16 cellular contexts compared by ENCODE assay signal in genomic region chr2:66851449-66851872, GRCh38.
DNase-seq lines count a peak whose midpoint lies in the region; ATAC-seq and TF ChIP-seq lines count a peak whose summit lies in the region.
"Had no signal": no experiment of that assay in that cellular context is flagged by ENCODE, and none has a peak within 500 bp of the region (broad histone marks: within the 10 kb centered on the region; RNA-seq: fewer than 3 reads in every experiment).

No MANE protein-coding gene starts in this region.

- no peaks in the 10 kb centered on the region for H3K4me1 ChIP-seq in RWPE2 (ENCODE audit: insufficient read depth, poor library complexity, severe bottlenecking)

- CTCF ChIA-PET in BJ (lab: Yijun Ruan, JAX), result no interaction called here
- CTCF ChIA-PET in activated naive CD4-positive, alpha-beta T cell treated with anti-CD3 and anti-CD28 coated beads, Interleukin-2, amount 10 ng/mL, durations not matched to agents 7 days and 5 days (lab: Charles Lee), result no interaction called here

- no peaks in the 10 kb centered on the region for H3K36me3 Mint-ChIP-seq in activated naive CD4-positive, alpha-beta T cell treated with anti-CD3 and anti-CD28 coated beads, Interleukin-2, amount 10 ng/mL, durations not matched to agents 7 days and 5 days
- H3K36me3 Mint-ChIP-seq: WTC11 had no signal

- DNase-seq in BJ (ENCODE audit: low read depth) (peak; percentile 85), RWPE2 (ENCODE audit: low spot score) (no peak), fibroblast of pulmonary artery (ENCODE audit: low read depth) (peak; percentile 72), skeletal muscle cell (ENCODE audit: low read depth) (peak; percentile 98), SIG-M5 treated with dmso at 0.1 percent for 504 hours (lab: John Stamatoyannopoulos, UW; ENCODE audit: unreplicated experiment) (no peak), ureter (ENCODE audit: low spot score) (no peak)
- no peak for DNase-seq in activated naive CD4-positive, alpha-beta T cell treated with anti-CD3 and anti-CD28 coated beads, Interleukin-2, amount 10 ng/mL, durations not matched to agents 7 days and 5 days
- DNase-seq: activated naive CD4-positive, alpha-beta T cell treated with anti-CD3 and anti-CD28 coated beads, Interleukin-2, amount 50 U/mL, for 16 hours; CD4-positive, alpha-beta T cell; esophagus squamous epithelium; MV-4-11; OCI-M1 had no signal

- H3K27me3 ChIP-seq in BJ (ENCODE audit: control insufficient read depth, insufficient read depth, low read length), result no peaks in the 10 kb centered on the region
- no peaks in the 10 kb centered on the region for H3K27me3 ChIP-seq in RWPE2 (ENCODE audit: insufficient read depth, poor library complexity, severe bottlenecking)
- H3K27me3 ChIP-seq: esophagus squamous epithelium had no signal

- ATAC-seq in RWPE2 (ENCODE audit: low read depth) (peak; percentile 59), GM19328 (IDR thresholded peaks at IDR 0.05; ENCODE audit: unreplicated experiment) (no peak)
- ATAC-seq: HCT116, WTC11 had no signal

- H3K4me3 ChIP-seq in BJ (ENCODE audit: low read depth, low read length) (no peak overlapping the region), RWPE2 (ENCODE audit: severe bottlenecking) (no peak overlapping the region), fibroblast of pulmonary artery (replicated peaks; ENCODE audit: low read depth, low read length) (no peak overlapping the region), skeletal muscle cell (ENCODE audit: low read depth, low read length) (no peak overlapping the region)
- H3K4me3 ChIP-seq: esophagus squamous epithelium had no signal

- no peak overlapping the region for H3K27ac ChIP-seq in RWPE2 (ENCODE audit: poor library complexity, severe bottlenecking)

- no peak overlapping the region for H3K27ac Mint-ChIP-seq in activated naive CD4-positive, alpha-beta T cell treated with anti-CD3 and anti-CD28 coated beads, Interleukin-2, amount 10 ng/mL, durations not matched to agents 7 days and 5 days
- H3K27ac Mint-ChIP-seq: CD4-positive, alpha-beta T cell; progenitor cell of endocrine pancreas; WTC11 had no signal

- no peaks in the 10 kb centered on the region for H3K4me1 Mint-ChIP-seq in activated naive CD4-positive, alpha-beta T cell treated with anti-CD3 and anti-CD28 coated beads, Interleukin-2, amount 10 ng/mL, durations not matched to agents 7 days and 5 days

- H3K27me3 Mint-ChIP-seq in activated naive CD4-positive, alpha-beta T cell treated with anti-CD3 and anti-CD28 coated beads, Interleukin-2, amount 10 ng/mL, durations not matched to agents 7 days and 5 days, result no peaks in the 10 kb centered on the region
- H3K27me3 Mint-ChIP-seq: CD4-positive, alpha-beta T cell; progenitor cell of endocrine pancreas had no signal

- no peak for TF ChIP-seq CTCF in BJ (IDR thresholded peaks at IDR 0.05; ENCODE audit: insufficient read depth, low read depth, low read length)
- no peak for TF ChIP-seq CTCF in RWPE2 (IDR thresholded peaks at IDR 0.05; ENCODE audit: poor library complexity, severe bottlenecking)
- TF ChIP-seq CTCF in fibroblast of pulmonary artery (IDR thresholded peaks at IDR 0.05; ENCODE audit: low read length, missing control alignments), result no peak

- peaks cover 2% of the 10 kb centered on the region for H3K9me3 Mint-ChIP-seq in activated naive CD4-positive, alpha-beta T cell treated with anti-CD3 and anti-CD28 coated beads, Interleukin-2, amount 10 ng/mL, durations not matched to agents 7 days and 5 days
- H3K9me3 Mint-ChIP-seq: WTC11 had no signal

- no peaks in the 10 kb centered on the region for H3K36me3 ChIP-seq in BJ (ENCODE audit: control insufficient read depth, insufficient read depth, low read length)
- no peaks in the 10 kb centered on the region for H3K36me3 ChIP-seq in RWPE2 (ENCODE audit: low read depth)
- H3K36me3 ChIP-seq: esophagus squamous epithelium had no signal

- POLR2A ChIA-PET in BJ (lab: Charles Lee), result no interaction called here

- no peaks in the 10 kb centered on the region for H3K9me3 ChIP-seq in RWPE2 (ENCODE audit: severe bottlenecking)
- H3K9me3 ChIP-seq: esophagus squamous epithelium had no signal

- no peak overlapping the region for H3K4me3 Mint-ChIP-seq in activated naive CD4-positive, alpha-beta T cell treated with anti-CD3 and anti-CD28 coated beads, Interleukin-2, amount 10 ng/mL, durations not matched to agents 7 days and 5 days
- H3K4me3 Mint-ChIP-seq: CD4-positive, alpha-beta T cell; WTC11 had no signal

Comparison
In these comparisons a context has a peak if more than half of its experiments do, and no peak if none do; other contexts are left out.
1. DNase-seq: peak in BJ (single experiment), fibroblast of pulmonary artery (single experiment) and skeletal muscle cell (single experiment); none in RWPE2 (single experiment), SIG-M5 treated with dmso at 0.1 percent for 504 hours (single experiment), ureter (single experiment) and activated naive CD4-positive, alpha-beta T cell treated with anti-CD3 and anti-CD28 coated beads, Interleukin-2, amount 10 ng/mL, durations not matched to agents 7 days and 5 days (single experiment).